Comparison of ENCODE assay signal across 8 cellular contexts in genomic region chr7:72106405-72106804, GRCh38.
"Had no signal": no experiment of that assay in that cellular context is flagged by ENCODE, and none has a peak within 500 bp of the region (broad histone marks: within the 10 kb centered on the region; RNA-seq: fewer than 3 reads in every experiment).

No MANE protein-coding gene starts in this region.

- H3K4me3 ChIP-seq: GM12878 had no signal

- DNase-seq: GDM1, GF-D8 had no signal

- FAIRE-seq: G401.6, GM12878, GM12891, GM12892, GM18507, GM19239 had no signal

- ATAC-seq: GM12878 had no signal
